In the genomic region with DNA sequence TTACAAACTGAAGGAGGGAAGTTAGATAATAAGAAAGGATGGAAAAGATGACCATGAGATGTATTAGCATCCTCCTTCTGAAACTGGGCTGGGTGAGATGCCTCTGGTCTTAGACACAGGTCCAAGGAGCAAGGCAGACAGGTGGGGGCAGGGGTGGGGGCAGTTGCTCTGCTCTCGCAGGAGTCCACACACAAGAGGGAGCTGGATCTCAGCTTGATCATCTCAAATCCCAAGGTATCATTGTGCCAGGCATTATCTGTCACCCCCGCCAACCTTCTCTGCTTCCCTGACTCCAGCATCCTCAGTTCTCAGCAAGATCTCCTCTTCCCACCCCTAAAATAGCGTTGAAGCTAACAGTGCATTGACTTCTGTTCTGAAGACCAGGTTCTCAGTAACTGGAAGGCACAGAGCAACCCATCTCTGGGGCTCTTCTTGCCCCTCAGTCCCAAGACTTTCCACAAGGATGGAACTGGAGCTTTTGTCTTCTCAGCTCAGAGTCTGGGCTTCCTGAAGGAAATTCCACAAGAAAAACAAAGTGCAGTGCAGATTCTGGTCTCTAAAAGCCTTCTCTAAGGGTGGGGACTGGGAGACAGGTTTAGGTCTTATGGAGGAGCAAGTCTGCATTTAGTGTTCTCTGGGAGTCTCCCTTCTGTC, we compare ENCODE assay signal across 8 cellular contexts. TPM values are rescaled to one million over a fixed set of nuclear protein-coding genes. Genes with fewer than 3 reads are reported as not detected.
DNase-seq lines count a peak whose midpoint lies in the region; ATAC-seq and TF ChIP-seq lines count a peak whose summit lies in the region.

No MANE protein-coding gene starts in this region.

- TF ChIP-seq CTCF in HCT116 (IDR thresholded peaks at IDR 0.05 in 2 of 3, conservative IDR thresholded peaks at IDR 0.05 in 1 of 3; ENCODE audit: borderline replicate concordance in 1 of 3, insufficient read depth in 1 of 3, low read depth in 2 of 3, low read length in 2 of 3): no peak
- no peak for TF ChIP-seq CTCF in WTC11 (IDR thresholded peaks at IDR 0.05)
- TF ChIP-seq CTCF in glutamatergic neuron (IDR thresholded peaks at IDR 0.05; ENCODE audit: partially characterized antibody, unreplicated experiment): no peak
- no peak for TF ChIP-seq CTCF in smooth muscle cell (IDR thresholded peaks at IDR 0.05; ENCODE audit: borderline replicate concordance, insufficient read depth, poor library complexity, severe bottlenecking)
- TF ChIP-seq CTCF in GM10266 (IDR thresholded peaks at IDR 0.05; ENCODE audit: control insufficient read depth, insufficient read depth, low read depth, missing control alignments): no peak
- no peak for TF ChIP-seq CTCF in omental fat pad (IDR thresholded peaks at IDR 0.05)

- H3K9ac ChIP-seq in HCT116 (ENCODE audit: low read length) (peak overlapping the region; percentile 86), smooth muscle cell (ENCODE audit: low read depth) (no peak overlapping the region)

- TF ChIP-seq POLR2A in HCT116 (IDR thresholded peaks at IDR 0.05; ENCODE audit: borderline replicate concordance, extremely low read depth, insufficient read depth, insufficient read length): no peak

- H3K27me3 ChIP-seq in HCT116 (ENCODE audit: insufficient read depth, low read length) (no peaks in the 10 kb centered on the region), smooth muscle cell (ENCODE audit: low read depth) (no peaks in the 10 kb centered on the region)

- H2AFZ ChIP-seq in HCT116 (ENCODE audit: low read depth, low read length, poor library complexity, severe bottlenecking): no peak overlapping the region
- no peak overlapping the region for H2AFZ ChIP-seq in smooth muscle cell (ENCODE audit: low read depth)

- H3K4me1 ChIP-seq in HCT116 (ENCODE audit: control insufficient read depth in 1 of 2, insufficient read depth in 2 of 2, low read length in 2 of 2) (peaks cover 22 to 32% of the 10 kb centered on the region in 2 experiments; a peak in 3 of 4 replicates), smooth muscle cell (ENCODE audit: low read depth) (peaks cover 13% of the 10 kb centered on the region)

- H3K36me3 Mint-ChIP-seq in WTC11 (peaks cover 20% of the 10 kb centered on the region), glutamatergic neuron (ENCODE audit: unreplicated experiment) (peaks cover 3% of the 10 kb centered on the region)

- in situ Hi-C loops in KBM-7 (cut with MboI; ENCODE audit: low pct_unique_long_range_greater_than_20kb, low sequenced_read_pairs): no loop called here

- no peaks in the 10 kb centered on the region for H3K9me3 ChIP-seq in HCT116 (ENCODE audit: control insufficient read depth in 1 of 2, insufficient read depth in 1 of 2, low read depth in 1 of 2, low read length in 2 of 2)
- H3K9me3 ChIP-seq in smooth muscle cell (replicated peaks; ENCODE audit: low read depth): no peaks in the 10 kb centered on the region

- ATAC-seq in HCT116 (no peak), WTC11 (no peak), omental fat pad (ENCODE audit: low FRiP score) (no peak)

- POLR2A ChIA-PET in HCT116 (lab: Charles Lee): interaction anchor here (1.6 kb wide), 1 partner anchor 168 kb away, joined by 7 read pairs; no protein-coding TSS in a partner anchor
- POLR2A ChIA-PET in WTC11 (lab: Charles Lee): interaction anchor here (1.2 to 4.0 kb wide), 3 partner anchors 21 to 169 kb away, joined by 3 to 21 read pairs (median 9); a partner anchor contains a TSS

- H3F3A ChIP-seq in smooth muscle cell (ENCODE audit: low read depth): peaks cover 16% of the 10 kb centered on the region

- H3K36me3 ChIP-seq in HCT116 (ENCODE audit: control insufficient read depth in 1 of 2, insufficient read depth in 2 of 2, low read length in 2 of 2): 0 out of 4 replicates have a peak, but pooled peaks cover 0 to 6% of the 10 kb centered on the region in 2 experiments
- H3K36me3 ChIP-seq in smooth muscle cell (ENCODE audit: low read depth): no peaks in the 10 kb centered on the region

- intact Hi-C loops in HCT116 (cut with micrococcal nuclease): no loop called here

- H3K9me2 ChIP-seq in HCT116 (ENCODE audit: insufficient read depth): no peaks in the 10 kb centered on the region

- H3K27ac ChIP-seq in HCT116 (ENCODE audit: low read depth, low read length) (peak overlapping the region; percentile 97), smooth muscle cell (ENCODE audit: low read depth) (no peak overlapping the region)

- RAD21 ChIA-PET in HCT116 (lab: Charles Lee; ENCODE audit: low non-redundant PET in 1 of 2, low total read pairs in 2 of 2, uncharacterized antibody in 2 of 2, unreplicated experiment in 2 of 2): no interaction called here

- H4K20me1 ChIP-seq in HCT116 (ENCODE audit: insufficient read depth) (no peaks in the 10 kb centered on the region), smooth muscle cell (ENCODE audit: low read depth) (peaks cover 11% of the 10 kb centered on the region)

- H3K4me3 ChIP-seq in HCT116 (replicated peaks in 1 of 2; ENCODE audit: low read depth in 1 of 2, low read length in 2 of 2) (peak overlapping the region; percentile 83 to 96), smooth muscle cell (peak overlapping the region; percentile 94)

- peak overlapping the region; percentile 89 for H3K4me2 ChIP-seq in HCT116 (ENCODE audit: low read length)
- peak overlapping the region; percentile 99 for H3K4me2 ChIP-seq in smooth muscle cell

- BruUV-seq in HCT116 (replicated peaks; lab: Mats Ljungman, UMichigan): no TSS peak

- DNase-seq in HCT116 (ENCODE audit: low read depth, low spot score) (no peak), WTC11 (ENCODE audit: low spot score) (no peak), glutamatergic neuron (no peak), smooth muscle cell (lab: John Stamatoyannopoulos, UW; ENCODE audit: unreplicated experiment) (no peak), GM10266 (ENCODE audit: extremely low spot score) (no peak), SIG-M5 (lab: John Stamatoyannopoulos, UW) (no peak), KBM-7 (no peak), omental fat pad (ENCODE audit: low spot score) (no peak)

- H3K4me3 Mint-ChIP-seq in WTC11 (peak overlapping the region; percentile 94), glutamatergic neuron (ENCODE audit: unreplicated experiment) (peak overlapping the region; percentile 96)

- no peak for TF ChIP-seq RAD21 in HCT116 (IDR thresholded peaks at IDR 0.05; ENCODE audit: low read depth)

- no peaks in the 10 kb centered on the region for H3K9me3 Mint-ChIP-seq in WTC11
- peaks cover 16% of the 10 kb centered on the region for H3K9me3 Mint-ChIP-seq in glutamatergic neuron (ENCODE audit: unreplicated experiment)

- H3K79me2 ChIP-seq in HCT116 (ENCODE audit: insufficient read depth, low read length): peaks cover 25% of the 10 kb centered on the region
- H3K79me2 ChIP-seq in smooth muscle cell (ENCODE audit: low read depth): peaks cover 19% of the 10 kb centered on the region

- peaks cover 26% of the 10 kb centered on the region for H3K4me1 Mint-ChIP-seq in WTC11
- peaks cover 13% of the 10 kb centered on the region for H3K4me1 Mint-ChIP-seq in glutamatergic neuron (ENCODE audit: low read depth, unreplicated experiment)

- H3K27me3 Mint-ChIP-seq in WTC11 (ENCODE audit: low read depth) (no peaks in the 10 kb centered on the region), glutamatergic neuron (ENCODE audit: unreplicated experiment) (peaks cover 6% of the 10 kb centered on the region)

- WGBS in smooth muscle cell (ENCODE audit: low lambda C conversion rate): 69% methylated on average over 3 of the region's 3 CpGs

- peak overlapping the region; percentile 65 for H3K27ac Mint-ChIP-seq in WTC11
- H3K27ac Mint-ChIP-seq in glutamatergic neuron (ENCODE audit: unreplicated experiment): peak overlapping the region; percentile 83

- CTCF ChIA-PET in HCT116 (lab: Charles Lee) (interaction anchor here (0.9 to 1.8 kb wide), 2 partner anchors 132 to 170 kb away, joined by 6 to 8 read pairs; a partner anchor contains a TSS), WTC11 (lab: Charles Lee) (interaction anchor here (0.9 to 5.1 kb wide), 6 partner anchors 17 to 221 kb away, joined by 3 to 55 read pairs (median 16); a partner anchor contains a TSS)

TF ChIP-seq in HCT116, 20 proteins besides CTCF, POLR2A, EP300 and RAD21 (continues in another document):
- no peak for TF ChIP-seq ELF1 (IDR thresholded peaks at IDR 0.05; ENCODE audit: borderline replicate concordance, low read depth)

RNA-seq across cellular contexts. Expression of a gene that starts 1.6 kb away (rescaled TPM):
- total RNA-seq in HCT116 (2021; ENCODE audit: unreplicated experiment): 98.1 TPM
- polyA plus RNA-seq in HCT116 (2012): 58.9 and 59.8 TPM in 2 replicates
- total RNA-seq in WTC11 (2021): 139 to 153 TPM (median 144 TPM) in 3 replicates
- total RNA-seq in glutamatergic neuron (ENCODE audit: unreplicated experiment): 143 TPM
- total RNA-seq in smooth muscle cell: 18.1 and 20.1 TPM in 2 replicates
- polyA plus RNA-seq in smooth muscle cell: 40.1 and 58.3 TPM in 2 replicates
- total RNA-seq in omental fat pad: 10 to 100 TPM; 51.1 to 95.0 (median 68.3) TPM

RNA-seq across cellular contexts. Expression of a gene that starts 7.0 kb away (rescaled TPM):
- total RNA-seq in HCT116 (2021; ENCODE audit: unreplicated experiment): 13.5 TPM
- 5.6 and 7.3 TPM in 2 replicates for polyA plus RNA-seq in HCT116 (2012)
- total RNA-seq in WTC11 (2021): 26.5 to 29.5 TPM (median 28.5 TPM) in 3 replicates
- total RNA-seq in glutamatergic neuron (ENCODE audit: unreplicated experiment): 17.0 TPM
- 6.0 and 8.2 TPM in 2 replicates for total RNA-seq in smooth muscle cell
- 10.1 and 10.5 TPM in 2 replicates for polyA plus RNA-seq in smooth muscle cell
- total RNA-seq in omental fat pad: 10 to 100 TPM in 1 of 4 donors, 1 to 10 TPM in 3; 5.0 to 11.3 (median 6.3) TPM

RNA-seq across cellular contexts. Expression of a gene that starts 41.1 kb away (rescaled TPM):
- total RNA-seq in HCT116 (2021; ENCODE audit: unreplicated experiment): 52.0 TPM
- 48.8 and 59.9 TPM in 2 replicates for polyA plus RNA-seq in HCT116 (2012)
- total RNA-seq in WTC11 (2021): 70.1 to 77.0 TPM (median 72.0 TPM) in 3 replicates
- 53.3 TPM for total RNA-seq in glutamatergic neuron (ENCODE audit: unreplicated experiment)
- 30.0 and 37.6 TPM in 2 replicates for total RNA-seq in smooth muscle cell
- 58.9 and 59.3 TPM in 2 replicates for polyA plus RNA-seq in smooth muscle cell
- total RNA-seq in omental fat pad: 10 to 100 TPM; 21.3 to 35.9 (median 27.8) TPM

RNA-seq across cellular contexts. Expression of a gene that starts 53.3 kb away (rescaled TPM):
- 22.7 TPM for total RNA-seq in HCT116 (2021; ENCODE audit: unreplicated experiment)
- 14.8 and 15.0 TPM in 2 replicates for polyA plus RNA-seq in HCT116 (2012)
- 86.6 to 94.6 TPM (median 91.5 TPM) in 3 replicates for total RNA-seq in WTC11 (2021)
- total RNA-seq in glutamatergic neuron (ENCODE audit: unreplicated experiment): 44.0 TPM
- total RNA-seq in smooth muscle cell: 10.6 and 20.5 TPM in 2 replicates
- polyA plus RNA-seq in smooth muscle cell: 28.0 and 35.9 TPM in 2 replicates
- total RNA-seq in omental fat pad: 10 to 100 TPM; 12.2 to 19.0 (median 14.0) TPM

RNA-seq across cellular contexts. Expression of a gene that starts 55.4 kb away (rescaled TPM):
- total RNA-seq in HCT116 (2021; ENCODE audit: unreplicated experiment) (35.7 TPM), WTC11 (2021) (57.7 to 69.8 TPM (median 61.3 TPM) in 3 replicates), glutamatergic neuron (ENCODE audit: unreplicated experiment) (59.8 TPM), smooth muscle cell (17.8 and 18.9 TPM in 2 replicates), omental fat pad (10 to 100 TPM; 15.6 to 47.1 (median 27.6) TPM)
- 29.2 and 33.0 TPM in 2 replicates for polyA plus RNA-seq in HCT116 (2012)
- polyA plus RNA-seq in smooth muscle cell: 12.2 and 14.0 TPM in 2 replicates
